Comparison of ENCODE assay signal across 17 cellular contexts in genomic region chr12:94689646-94690036, GRCh38. TPM values are rescaled to one million over a fixed set of nuclear protein-coding genes. Genes with fewer than 3 reads are reported as not detected.
DNase-seq lines count a peak whose midpoint lies in the region; ATAC-seq and TF ChIP-seq lines count a peak whose summit lies in the region.
"Had no signal": no experiment of that assay in that cellular context is flagged by ENCODE, and none has a peak within 500 bp of the region (broad histone marks: within the 10 kb centered on the region; RNA-seq: fewer than 3 reads in every experiment).

No MANE protein-coding gene starts in this region.

- intact Hi-C loops in Right ventricle myocardium superior (cut with DNase I): no loop called here
- intact Hi-C loops in ovary (cut with DNase I): no loop called here
- intact Hi-C loops in aorta (cut with DNase I): no loop called here

- no peak for TF ChIP-seq POLR2A in ovary (IDR thresholded peaks at IDR 0.05)

- ATAC-seq in Right ventricle myocardium superior (ENCODE audit: poor library complexity): peak; percentile 39
- peak; percentile 58 for ATAC-seq in aorta (ENCODE audit: low FRiP score)
- no peak for ATAC-seq in HG03469 (IDR thresholded peaks at IDR 0.05; ENCODE audit: unreplicated experiment)
- no peak for ATAC-seq in HG02970 (IDR thresholded peaks at IDR 0.05; ENCODE audit: low FRiP score, unreplicated experiment)
- ATAC-seq: CD8-positive, alpha-beta T cell; esophagus mucosa; HCT116; stimulated activated memory B cell treated with anti-CD40 and anti-IgM and Interleukin-4, amounts not matched to agents 10 μg/mL and 1 μg/mL and 100 μg/mL, for 72 hours had no signal

- no peak for TF ChIP-seq CTCF in ovary (IDR thresholded peaks at IDR 0.05)

- H3K27me3 ChIP-seq in ovary (no peaks in the 10 kb centered on the region), aorta (ENCODE audit: control insufficient read depth in 1 of 2, insufficient read depth in 2 of 2, low read length in 1 of 2) (no peaks in the 10 kb centered on the region)

- WGBS in ovary, 3 donors: 4 to 14% (median 8%) methylated on average over 9 of the region's 9 CpGs
- WGBS in aorta, 2 donors: 41 to 51% methylated on average over 9 of the region's 9 CpGs

- H3K9me3 ChIP-seq in ovary: no peaks in the 10 kb centered on the region
- no peaks in the 10 kb centered on the region for H3K9me3 ChIP-seq in aorta (ENCODE audit: control insufficient read depth, low read length)

- H3K4me3 ChIP-seq in ovary: peak overlapping the region; percentile 22
- no peak overlapping the region for H3K4me3 ChIP-seq in aorta (ENCODE audit: low read length in 2 of 2)

- TF ChIP-seq EP300 in ovary (IDR thresholded peaks at IDR 0.05): no peak

- peak; percentile 42 for DNase-seq in NOMO-1 treated with DMSO at 0.1 percent for 48 hours (lab: John Stamatoyannopoulos, UW; ENCODE audit: unreplicated experiment)
- DNase-seq in NOMO-1 treated with dmso at 0.1 percent for 144 hours (lab: John Stamatoyannopoulos, UW; ENCODE audit: unreplicated experiment): no peak
- DNase-seq in Right ventricle myocardium superior: no peak
- DNase-seq in ovary: peak in 4 of 5 donors; percentile 30 to 51 (median 46)
- no peak for DNase-seq in aorta
- DNase-seq in A172 (ENCODE audit: low spot score): no peak
- DNase-seq: activated CD4-positive, CD25-positive, alpha-beta regulatory T cell; CD8-positive, alpha-beta T cell; midbrain; MM.1S; stimulated activated CD4-positive, alpha-beta T cell treated with anti-CD3 and anti-CD28 coated beads, Interleukin-4, amount 100 ng/mL, for 24 hours had no signal

- H3K36me3 ChIP-seq in ovary: no peaks in the 10 kb centered on the region
- no peaks in the 10 kb centered on the region for H3K36me3 ChIP-seq in aorta (ENCODE audit: control insufficient read depth in 1 of 2, insufficient read depth in 2 of 2, low read length in 1 of 2)

- peaks cover 17% of the 10 kb centered on the region for H3K4me1 ChIP-seq in ovary (ENCODE audit: insufficient read depth)
- no peaks in the 10 kb centered on the region for H3K4me1 ChIP-seq in aorta (ENCODE audit: control insufficient read depth in 1 of 2, insufficient read depth in 2 of 2, low read length in 2 of 2)

- H3K27ac ChIP-seq in ovary (peak overlapping the region; percentile 51 to 63), aorta (ENCODE audit: low read depth in 1 of 2, low read length in 2 of 2) (peak overlapping the region in 1 of 2 donors; percentile 49)
- H3K27ac ChIP-seq: 22Rv1 had no signal

RNA-seq across cellular contexts. Expression of gene TMCC3, which starts 39.3 kb away (rescaled TPM):
- total RNA-seq in Right ventricle myocardium superior (1.5 TPM), ovary (10 to 100 TPM in 4 of 7 donors, 1 to 10 TPM in 3; 4.8 to 24.6 (median 11.1) TPM), aorta (10 to 100 TPM; 15.5 to 16.8 TPM)
- polyA plus RNA-seq in ovary (1 to 10 TPM; 7.4 to 9.6 TPM), aorta (1 to 10 TPM in 1 of 2 donors, under 1 TPM in 1; 0.74 to 9.5 TPM)
- total RNA-seq in A172 (2014; rRNA removed; shearing (Covaris generic)): 0.05 and 0.12 TPM in 2 replicates

Comparison
In these comparisons a context has a peak if more than half of its experiments do, and no peak if none do; other contexts are left out.
1. DNase-seq: peak in NOMO-1 treated with DMSO at 0.1 percent for 48 hours (single experiment) and ovary (4 of 5); none in NOMO-1 treated with dmso at 0.1 percent for 144 hours (single experiment), Right ventricle myocardium superior (single experiment), aorta (0 of 2) and A172 (single experiment).
2. ATAC-seq: peak in Right ventricle myocardium superior (single experiment) and aorta (single experiment); none in HG03469 (single experiment) and HG02970 (single experiment).